ENCODE assay signal across 14 cellular contexts in genomic region chr1:227899141-227899819, GRCh38. TPM values are rescaled to one million over a fixed set of nuclear protein-coding genes. Genes with fewer than 3 reads are reported as not detected.
A peak's percentile ranks its signal among the peaks of the same experiment; 100 is the strongest.
DNase-seq lines count a peak whose midpoint lies in the region; ATAC-seq, FAIRE-seq and TF ChIP-seq lines count a peak whose summit lies in the region.
"Had no signal": no experiment of that assay in that cellular context is flagged by ENCODE, and none has a peak within 500 bp of the region (broad histone marks: within the 10 kb centered on the region; RNA-seq: fewer than 3 reads in every experiment).

No MANE protein-coding gene starts in this region.

- no peak for FAIRE-seq in H1 (lab: Jason Lieb, UNC)

- TF ChIP-seq RAD21 in H1 (IDR thresholded peaks at IDR 0.05 in 1 of 2, conservative IDR thresholded peaks at IDR 0.05 in 1 of 2; ENCODE audit: low read depth in 2 of 2, low read length in 2 of 2) = no peak

- H3K4me2 ChIP-seq in DND-41 (ENCODE audit: insufficient read depth, low read length) (no peak overlapping the region), H1 (ENCODE audit: insufficient read depth in 1 of 2, low read depth in 2 of 2, low read length in 2 of 2) (no peak overlapping the region), GM23248 (ENCODE audit: unreplicated experiment) (no peak overlapping the region)
- H3K4me2 ChIP-seq: GM23338 had no signal

- no peak overlapping the region for H3K56ac ChIP-seq in H1 (replicated peaks; ENCODE audit: insufficient read length, low read depth, low read length)

- H3K4me3 ChIP-seq in DND-41 (ENCODE audit: low read depth in 1 of 2, low read length in 2 of 2) = no peak overlapping the region
- H3K4me3 ChIP-seq in H1 (ENCODE audit: extremely low read depth in 1 of 4, insufficient read depth in 2 of 4, low read depth in 3 of 4, low read length in 4 of 4) = no peak overlapping the region
- no peak overlapping the region for H3K4me3 ChIP-seq in ovary
- no peak overlapping the region for H3K4me3 ChIP-seq in GM23248
- H3K4me3 ChIP-seq: GM23338 had no signal

- CTCF ChIA-PET in H1 (lab: Charles Lee; ENCODE audit: partially characterized antibody) = interaction anchor here (0.7 to 1.9 kb wide), 6 partner anchors 11 to 106 kb away, joined by 3 to 7 read pairs (median 4); no protein-coding TSS in a partner anchor

- no peaks in the 10 kb centered on the region for H3K79me1 ChIP-seq in H1 (ENCODE audit: low read depth, low read length)

- no peaks in the 10 kb centered on the region for H3K4me1 ChIP-seq in DND-41 (ENCODE audit: insufficient read depth, low read length)
- H3K4me1 ChIP-seq in H1 (replicated peaks in 1 of 4; ENCODE audit: control insufficient read depth in 3 of 4, insufficient read depth in 4 of 4, low read length in 3 of 4) = peaks cover 0 to 9% (median 2%) of the 10 kb centered on the region in 4 experiments; a peak in 4 of 7 replicates
- no peaks in the 10 kb centered on the region for H3K4me1 ChIP-seq in ovary (ENCODE audit: insufficient read depth)
- H3K4me1 ChIP-seq in GM23248 (ENCODE audit: insufficient read depth) = no peaks in the 10 kb centered on the region

- H4K20me1 ChIP-seq in DND-41 (ENCODE audit: insufficient read depth, low read length) (no peaks in the 10 kb centered on the region), H1 (replicated peaks in 1 of 2; ENCODE audit: control insufficient read depth in 1 of 2, insufficient read depth in 2 of 2, low read length in 2 of 2) (no peaks in the 10 kb centered on the region), GM23248 (ENCODE audit: insufficient read depth) (no peaks in the 10 kb centered on the region)

- H2BK120ac ChIP-seq in H1 (replicated peaks; ENCODE audit: low read depth, low read length) = no peak overlapping the region

- peak overlapping the region; percentile 10 for H4K91ac ChIP-seq in H1 (replicated peaks; ENCODE audit: insufficient read length, low read length)

- POLR2A ChIA-PET in H1 (lab: Charles Lee; ENCODE audit: partially characterized antibody) = interaction anchor here (1.4 kb wide), 1 partner anchor 14 kb away, joined by 3 read pairs; no protein-coding TSS in a partner anchor

- H4K5ac ChIP-seq in H1 (ENCODE audit: insufficient read length, low read depth, low read length) = no peak overlapping the region

- DNase-seq in NCI-H1092 treated with DMSO at 0.1 percent for 48 hours (lab: John Stamatoyannopoulos, UW) (peak; percentile 5), NCI-H1092 (lab: John Stamatoyannopoulos, UW) (no peak), DND-41 (no peak), H1 (ENCODE audit: low read depth in 1 of 2, low spot score in 2 of 2) (peak in 1 of 2 experiments; percentile 47), ovary (peak in 4 of 5 donors; percentile 9 to 23 (median 13)), AG08395 (ENCODE audit: low spot score) (no peak), GM23248 (no peak), NCI-H526 treated with DMSO at 0.1 percent for 48 hours (lab: John Stamatoyannopoulos, UW) (no peak)
- DNase-seq: immature natural killer cell, NCI-H2081 treated with DMSO at 0.1 percent for 48 hours, NCI-H82, T1000 had no signal

- H3K23me2 ChIP-seq in H1 (ENCODE audit: low read depth, low read length) = no peaks in the 10 kb centered on the region; the same call in 1 of the 2 replicates

- H3K18ac ChIP-seq in H1 (ENCODE audit: extremely low read depth, low read length) = no peak overlapping the region

- TF ChIP-seq POLR2A in H1 (IDR thresholded peaks at IDR 0.05; ENCODE audit: control extremely low read depth in 1 of 2, low read depth in 2 of 2, low read length in 2 of 2) (no peak), ovary (IDR thresholded peaks at IDR 0.05) (no peak)

- H4K8ac ChIP-seq in H1 (ENCODE audit: extremely low read depth, insufficient read depth, low read length) = no peak overlapping the region

- H2AK5ac ChIP-seq in H1 (ENCODE audit: low read depth, low read length) = no peak overlapping the region

- H2BK5ac ChIP-seq in H1 (ENCODE audit: low read depth, low read length) = no peak overlapping the region

- no peaks in the 10 kb centered on the region for H3K36me3 ChIP-seq in DND-41 (ENCODE audit: insufficient read depth, low read length)
- no peaks in the 10 kb centered on the region for H3K36me3 ChIP-seq in H1 (ENCODE audit: control insufficient read depth in 2 of 4, insufficient read depth in 4 of 4, low read length in 3 of 4)
- H3K36me3 ChIP-seq in ovary = no peaks in the 10 kb centered on the region
- no peaks in the 10 kb centered on the region for H3K36me3 ChIP-seq in GM23248 (ENCODE audit: low read depth)

- no peak overlapping the region for H3K14ac ChIP-seq in H1 (ENCODE audit: insufficient read length)

- H3K4ac ChIP-seq in H1 (replicated peaks; ENCODE audit: insufficient read length, low read depth, low read length) = no peak overlapping the region

- H3K27ac ChIP-seq in DND-41 (ENCODE audit: low read length) = no peak overlapping the region
- no peak overlapping the region for H3K27ac ChIP-seq in H1 (ENCODE audit: low read depth, low read length)
- no peak overlapping the region for H3K27ac ChIP-seq in ovary
- no peak overlapping the region for H3K27ac ChIP-seq in GM23248
- H3K27ac ChIP-seq: 22Rv1 had no signal

- H3K9me2 ChIP-seq in GM23248 (ENCODE audit: insufficient read depth) = no peaks in the 10 kb centered on the region

- H3K27me3 ChIP-seq in DND-41 (ENCODE audit: insufficient read depth, low read length, poor library complexity) (no peaks in the 10 kb centered on the region), H1 (replicated peaks in 1 of 4; ENCODE audit: control insufficient read depth in 3 of 4, extremely low read depth in 1 of 4, insufficient read depth in 3 of 4, low read length in 3 of 4) (no peaks in the 10 kb centered on the region), ovary (no peaks in the 10 kb centered on the region), GM23248 (replicated peaks; ENCODE audit: insufficient read depth) (no peaks in the 10 kb centered on the region)

- no peak overlapping the region for H3K9ac ChIP-seq in DND-41 (ENCODE audit: low read depth, low read length)
- no peak overlapping the region for H3K9ac ChIP-seq in H1 (replicated peaks in 1 of 4; ENCODE audit: extremely low read depth in 1 of 4, low read depth in 3 of 4, low read length in 3 of 4)
- H3K9ac ChIP-seq in GM23248 = no peak overlapping the region

- 79% methylated on average over 8 of the region's 12 CpGs; no CpG with 5 or more reads in 1 of the 2 experiments for WGBS in H1 (ENCODE audit: extremely low coverage in 1 of 2, insufficient coverage in 1 of 2, insufficient read length in 1 of 2, insufficient replicate concordance in 2 of 2, low coverage in 1 of 2, low lambda C conversion rate in 2 of 2, missing lambda C conversion rate in 1 of 2), 2 experiments
- WGBS in ovary, 3 donors = 61 to 70% (median 65%) methylated on average over 12 of the region's 12 CpGs
- WGBS in GM23248 (ENCODE audit: low coverage in 1 of 2, low lambda C conversion rate in 2 of 2, missing lambda C conversion rate in 2 of 2), 2 experiments = 54 to 58% methylated on average over 7 to 12 of the region's 12 CpGs

- no peaks in the 10 kb centered on the region for H3F3A ChIP-seq in GM23248 (ENCODE audit: insufficient read depth)

- no peak overlapping the region for H2BK15ac ChIP-seq in H1 (ENCODE audit: low read length)

- TF ChIP-seq CTCF in DND-41 (IDR thresholded peaks at IDR 0.05; ENCODE audit: borderline replicate concordance, extremely low read depth, low read length, poor library complexity, severe bottlenecking) (no peak), H1 (IDR thresholded peaks at IDR 0.05; ENCODE audit: control extremely low read depth in 1 of 3, insufficient read depth in 1 of 3, low read depth in 1 of 3, low read length in 3 of 3) (no peak), ovary (IDR thresholded peaks at IDR 0.05) (no peak)

- no peak overlapping the region for H2BK20ac ChIP-seq in H1 (ENCODE audit: low read length)

- intact Hi-C loops in ovary (cut with DNase I) = no loop called here

- ATAC-seq in DND-41 (ENCODE audit: insufficient read depth, low read depth) = 0 out of 3 replicates have a peak, but pooled peaks have one; percentile 16
- ATAC-seq: GM23338 had no signal

- H3K9me3 ChIP-seq in DND-41 (ENCODE audit: insufficient read depth, low read length, severe bottlenecking) = no peaks in the 10 kb centered on the region
- H3K9me3 ChIP-seq in H1 (ENCODE audit: insufficient read depth in 2 of 2, low read depth in 1 of 2, low read length in 1 of 2) = no peaks in the 10 kb centered on the region
- no peaks in the 10 kb centered on the region for H3K9me3 ChIP-seq in ovary
- H3K9me3 ChIP-seq in GM23248 (ENCODE audit: low read depth) = no peaks in the 10 kb centered on the region

- TF ChIP-seq EP300 in H1 (IDR thresholded peaks at IDR 0.05; ENCODE audit: borderline replicate concordance in 1 of 2, low read depth in 2 of 2, low read length in 2 of 2) (no peak), ovary (IDR thresholded peaks at IDR 0.05) (no peak)

- H2BK12ac ChIP-seq in H1 (ENCODE audit: low read depth, low read length) = no peak overlapping the region

- no peak overlapping the region for H3K23ac ChIP-seq in H1 (ENCODE audit: insufficient read length)

- in situ Hi-C loops in GM23248 (cut with MboI) = no loop called here

- H2AFZ ChIP-seq in DND-41 (ENCODE audit: low read depth, low read length) (no peak overlapping the region), H1 (ENCODE audit: low read length) (no peak overlapping the region), GM23248 (no peak overlapping the region)
- H2AFZ ChIP-seq: GM23338 had no signal

- no peaks in the 10 kb centered on the region for H3K79me2 ChIP-seq in DND-41 (ENCODE audit: insufficient read depth, low read length)
- H3K79me2 ChIP-seq in H1 (ENCODE audit: control insufficient read depth in 1 of 2, insufficient read depth in 2 of 2, low read length in 2 of 2) = no peaks in the 10 kb centered on the region
- H3K79me2 ChIP-seq in GM23248 (ENCODE audit: insufficient read depth) = no peaks in the 10 kb centered on the region

TF ChIP-seq in H1, 55 proteins besides CTCF, POLR2A, EP300 and RAD21 (continues in another document):
- TF ChIP-seq RNF2 (IDR thresholded peaks at IDR 0.05; ENCODE audit: borderline replicate concordance, low read depth, low read length, missing control alignments, poor library complexity, severe bottlenecking) = no peak
- no peak for TF ChIP-seq TAF1 (IDR thresholded peaks at IDR 0.05; ENCODE audit: low read depth, low read length)

RNA-seq across cellular contexts. Expression of gene WNT9A, which starts 48.5 kb away (rescaled TPM):
- total RNA-seq in H1 (2021; fragmentation: NEBNext Ultra II Directional; extraction: Animal tissue kit (Norgen Biotek cat#: 25700)) = 0.78 and 1.1 TPM in 2 replicates
- 1.5 and 2.2 TPM in 2 replicates for polyA plus RNA-seq in H1 (2011; rRNA removed)
- polyA plus RNA-seq in H1 (2011; cell fraction: cytosol; rRNA removed) = 2.0 TPM
- polyA plus RNA-seq in H1 (2011; cell fraction: nucleus; rRNA removed) = 3.0 TPM
- polyA plus RNA-seq in H1 (2012, experiment 1 of 2) = 1.4 to 2.0 TPM (median 1.9 TPM) in 4 replicates
- 0.67 TPM for polyA plus RNA-seq in H1 (2012, experiment 2 of 2)
- polyA plus RNA-seq in H1 (2013, experiment 1 of 2) = 0.41 TPM
- 0.50 TPM for polyA plus RNA-seq in H1 (2013, experiment 2 of 2)
- 1.9 and 2.1 TPM in 2 replicates for polyA minus RNA-seq in H1 (2011; rRNA and poly(A)+ RNA removed)
- polyA minus RNA-seq in H1 (2011; cell fraction: cytosol; rRNA and poly(A)+ RNA removed) = 0.95 TPM
- 1.2 TPM for polyA minus RNA-seq in H1 (2011; cell fraction: nucleus; rRNA and poly(A)+ RNA removed)
- 10 to 100 TPM in 3 of 7 donors, 1 to 10 TPM in 4; 3.9 to 15.9 (median 9.8) TPM for total RNA-seq in ovary
- polyA plus RNA-seq in ovary = 10 to 100 TPM in 1 of 2 donors, 1 to 10 TPM in 1; 1.1 to 10.8 TPM
- total RNA-seq in GM23248 (2014; rRNA removed; shearing (Covaris generic)) = 2.1 TPM in 2 replicates
- polyA plus RNA-seq in GM23248 (2016; fragmentation: Nextera tagmentation; extraction: Ambion mirVana) = 0.09 and 0.29 TPM in 2 replicates
- polyA plus RNA-seq: immature natural killer cell had no signal

Comparison
In these comparisons a context has a peak if more than half of its experiments do, and no peak if none do; other contexts are left out.
1. DNase-seq: peak in NCI-H1092 treated with DMSO at 0.1 percent for 48 hours (single experiment) and ovary (4 of 5); none in NCI-H1092 (single experiment), DND-41 (single experiment), AG08395 (single experiment), GM23248 (single experiment) and NCI-H526 treated with DMSO at 0.1 percent for 48 hours (single experiment).